9 cellular contexts compared by ENCODE assay signal in genomic region chr6:25963426-25964123, GRCh38. TPM values are rescaled to one million over a fixed set of nuclear protein-coding genes. Genes with fewer than 3 reads are reported as not detected.
A peak's percentile ranks its signal among the peaks of the same experiment; 100 is the strongest.
DNase-seq lines count a peak whose midpoint lies in the region; ATAC-seq, FAIRE-seq and TF ChIP-seq lines count a peak whose summit lies in the region.
"Had no signal": no experiment of that assay in that cellular context is flagged by ENCODE, and none has a peak within 500 bp of the region (broad histone marks: within the 10 kb centered on the region; RNA-seq: fewer than 3 reads in every experiment).

No MANE protein-coding gene starts in this region.

- peaks cover 19% of the 10 kb centered on the region for H3K36me3 ChIP-seq in DND-41 (ENCODE audit: insufficient read depth, low read length)
- peaks cover 38% of the 10 kb centered on the region for H3K36me3 ChIP-seq in lower lobe of right lung

- no peak for FAIRE-seq in H54 (lab: Jason Lieb, UNC)

- TF ChIP-seq CTCF in DND-41 (IDR thresholded peaks at IDR 0.05; ENCODE audit: borderline replicate concordance, extremely low read depth, low read length, poor library complexity, severe bottlenecking) (no peak), cardiac fibroblast (IDR thresholded peaks at IDR 0.05; ENCODE audit: low read depth, low read length) (no peak), lower lobe of right lung (IDR thresholded peaks at IDR 0.05) (no peak)

- H3K27ac ChIP-seq in DND-41 (ENCODE audit: low read length) (peak overlapping the region; percentile 59), lower lobe of right lung (peak overlapping the region; percentile 90)

- H4K20me1 ChIP-seq in DND-41 (ENCODE audit: insufficient read depth, low read length): no peaks in the 10 kb centered on the region

- intact Hi-C loops in lower lobe of right lung (cut with DNase I): no loop called here

- DNase-seq in DND-41 (no peak), NCI-H1105 (lab: John Stamatoyannopoulos, UW) (peak; percentile 2), cardiac fibroblast (ENCODE audit: low read depth in 2 of 2) (peak; percentile 29 to 47), lower lobe of right lung (no peak), NCI-H2196 treated with DMSO at 0.1 percent for 48 hours (lab: John Stamatoyannopoulos, UW; ENCODE audit: unreplicated experiment) (no peak), H54 (ENCODE audit: insufficient read length, low spot score) (no peak), NCI-H187 (lab: John Stamatoyannopoulos, UW) (no peak)
- DNase-seq in activated CD4-positive, alpha-beta T cell treated with anti-CD3 and anti-CD28 coated beads, Interleukin-2, amount 50 U/mL, for 48 hours: no peak

- H3K79me2 ChIP-seq in DND-41 (ENCODE audit: insufficient read depth, low read length): peaks cover 6% of the 10 kb centered on the region; the same call in 1 of the 2 replicates

- ATAC-seq in DND-41 (ENCODE audit: insufficient read depth, low read depth) (no peak), lower lobe of right lung (peak; percentile 20 to 45)

- 0 out of 2 replicates have a peak overlapping the region, but pooled peaks have one; percentile 10 for H2AFZ ChIP-seq in DND-41 (ENCODE audit: low read depth, low read length)

- TF ChIP-seq POLR2A in H54 (IDR thresholded peaks at IDR 0.05; ENCODE audit: low read depth, low read length): no peak

- peaks cover 7% of the 10 kb centered on the region for H3K9me3 ChIP-seq in DND-41 (ENCODE audit: insufficient read depth, low read length, severe bottlenecking)
- no peaks in the 10 kb centered on the region for H3K9me3 ChIP-seq in lower lobe of right lung

- H3K27me3 ChIP-seq in DND-41 (ENCODE audit: insufficient read depth, low read length, poor library complexity) (no peaks in the 10 kb centered on the region), lower lobe of right lung (ENCODE audit: low read depth) (no peaks in the 10 kb centered on the region)

- H3K4me1 ChIP-seq in DND-41 (ENCODE audit: insufficient read depth, low read length) (peaks cover 34% of the 10 kb centered on the region), lower lobe of right lung (peaks cover 64% of the 10 kb centered on the region)

- peak overlapping the region; percentile 71 for H3K4me2 ChIP-seq in DND-41 (ENCODE audit: insufficient read depth, low read length)

- H3K9ac ChIP-seq in DND-41 (ENCODE audit: low read depth, low read length): peak overlapping the region; percentile 80

- H3K4me3 ChIP-seq in DND-41 (ENCODE audit: low read depth in 1 of 2, low read length in 2 of 2) (peak overlapping the region in 1 of 2 experiments; percentile 67; a peak in 3 of 4 replicates), cardiac fibroblast (replicated peaks in 1 of 2; ENCODE audit: low read depth in 2 of 2, low read length in 2 of 2) (peak overlapping the region; percentile 59 to 71), lower lobe of right lung (peak overlapping the region; percentile 65)

RNA-seq across cellular contexts. Expression of gene TRIM38, which starts 1.0 kb away (rescaled TPM):
- 23.0 TPM for total RNA-seq in lower lobe of right lung

RNA-seq across cellular contexts. Expression of gene SLC17A2, which starts 33.1 kb away (rescaled TPM):
- total RNA-seq in lower lobe of right lung: not detected
- total RNA-seq: T-helper 2 cell treated with Interferon-gamma antibody and Interleukin-4, amounts not matched to agents 100 ng/mL and 5 ng/mL, for 36 hours had no signal

Comparison
In these comparisons a context has a peak if more than half of its experiments do, and no peak if none do; other contexts are left out.
1. DNase-seq: peak in NCI-H1105 (single experiment) and cardiac fibroblast (2 of 2); none in DND-41 (single experiment), lower lobe of right lung (single experiment), NCI-H2196 treated with DMSO at 0.1 percent for 48 hours (single experiment), H54 (single experiment), NCI-H187 (0 of 2) and activated CD4-positive, alpha-beta T cell treated with anti-CD3 and anti-CD28 coated beads, Interleukin-2, amount 50 U/mL, for 48 hours (0 of 2).